ENCODE assay signal across 8 cellular contexts in genomic region chr5:148482697-148483462, GRCh38.
A peak's percentile ranks its signal among the peaks of the same experiment; 100 is the strongest.
DNase-seq lines count a peak whose midpoint lies in the region; ATAC-seq and TF ChIP-seq lines count a peak whose summit lies in the region.

No MANE protein-coding gene starts in this region.

- H2AK5ac ChIP-seq in mesenchymal stem cell (ENCODE audit: low read length, severe bottlenecking): no peak overlapping the region

- no peak overlapping the region for H3K4me3 Mint-ChIP-seq in activated CD4-positive, alpha-beta T cell treated with anti-CD3 and anti-CD28 coated beads for 36 hours

- no peak overlapping the region for H3K27ac Mint-ChIP-seq in activated CD4-positive, alpha-beta T cell treated with anti-CD3 and anti-CD28 coated beads for 36 hours

- no peaks in the 10 kb centered on the region for H3K36me3 ChIP-seq in GM23248 (ENCODE audit: low read depth)
- no peaks in the 10 kb centered on the region for H3K36me3 ChIP-seq in mesenchymal stem cell (ENCODE audit: control insufficient read depth in 1 of 2, insufficient read depth in 2 of 2, low read depth in 1 of 2, low read length in 2 of 2)

- H3K4me1 ChIP-seq in GM23248 (ENCODE audit: insufficient read depth): no peaks in the 10 kb centered on the region
- no peaks in the 10 kb centered on the region for H3K4me1 ChIP-seq in mesenchymal stem cell (ENCODE audit: control insufficient read depth, insufficient read depth, low read depth, low read length)

- ATAC-seq in activated CD4-positive, alpha-beta T cell treated with anti-CD3 and anti-CD28 coated beads for 36 hours: peak; percentile 88
- ATAC-seq in GM18873 (IDR thresholded peaks at IDR 0.05; ENCODE audit: low FRiP score, unreplicated experiment): no peak

- no peaks in the 10 kb centered on the region for H3K79me2 ChIP-seq in GM23248 (ENCODE audit: insufficient read depth)

- intact Hi-C loops in activated CD4-positive, alpha-beta T cell treated with anti-CD3 and anti-CD28 coated beads for 36 hours (cut with DNase I, micrococcal nuclease): loop anchor here (1.0 to 10.0 kb wide), 7 partner anchors 38 to 528 kb away; no protein-coding TSS in a partner anchor
- intact Hi-C loops in dorsolateral prefrontal cortex (cut with DNase I): loop anchor here in 1 of 2 donors (5.0 kb wide), 1 partner anchor 36 kb away; no protein-coding TSS in a partner anchor

- H3K9ac ChIP-seq in GM23248 (no peak overlapping the region), mesenchymal stem cell (ENCODE audit: low read length) (peak overlapping the region; percentile 28)

- H3K14ac ChIP-seq in mesenchymal stem cell (ENCODE audit: low read length in 2 of 2): no peak overlapping the region

- CTCF ChIA-PET in activated CD4-positive, alpha-beta T cell treated with anti-CD3 and anti-CD28 coated beads for 36 hours (lab: Charles Lee): interaction anchor here (0.6 to 3.9 kb wide), 22 partner anchors 9 to 485 kb away, joined by 3 to 19 read pairs (median 3); no protein-coding TSS in a partner anchor

- H2BK15ac ChIP-seq in mesenchymal stem cell (ENCODE audit: low read depth, poor library complexity, severe bottlenecking): no peak overlapping the region

- H4K91ac ChIP-seq in mesenchymal stem cell (ENCODE audit: low read length): no peak overlapping the region

- H3K9me3 Mint-ChIP-seq in activated CD4-positive, alpha-beta T cell treated with anti-CD3 and anti-CD28 coated beads for 36 hours (ENCODE audit: low read depth): no peaks in the 10 kb centered on the region

- DNase-seq in GDM1 (lab: John Stamatoyannopoulos, UW) (peak; percentile 23), GM23248 (peak; percentile 72), M059J (ENCODE audit: low read depth) (peak; percentile 20), dorsolateral prefrontal cortex (peak in 2 of 10 donors; percentile 48 to 52), mesenchymal stem cell (peak; percentile 36)
- DNase-seq in activated CD4-positive, alpha-beta T cell treated with anti-CD3 and anti-CD28 coated beads for 36 hours: peak; percentile 85
- DNase-seq in stimulated activated CD8-positive, alpha-beta memory T cell treated with anti-CD3 and anti-CD28 coated beads, Interleukin-7, amount 100 ng/mL, for 48 hours (ENCODE audit: extremely low read depth in 1 of 2, low read depth in 1 of 2): peak; percentile 35 to 36

- WGBS in GM23248 (ENCODE audit: low coverage in 1 of 2, low lambda C conversion rate in 2 of 2, missing lambda C conversion rate in 2 of 2), 2 experiments: 14 to 19% methylated on average over 21 to 22 of the region's 22 CpGs
- WGBS in mesenchymal stem cell: 58% methylated on average over 21 of the region's 22 CpGs

- in situ Hi-C loops in GM23248 (cut with MboI): no loop called here

- H2BK12ac ChIP-seq in mesenchymal stem cell (ENCODE audit: low read length in 2 of 2): no peak overlapping the region

- H3K18ac ChIP-seq in mesenchymal stem cell (ENCODE audit: low read depth in 1 of 2, low read length in 2 of 2): no peak overlapping the region

- H3K9me3 ChIP-seq in GM23248 (ENCODE audit: low read depth) (no peaks in the 10 kb centered on the region), mesenchymal stem cell (ENCODE audit: control insufficient read depth, low read length) (no peaks in the 10 kb centered on the region)

- peak in 55 of 56 donors; percentile 27 to 68 (median 54) for TF ChIP-seq CTCF in dorsolateral prefrontal cortex (IDR thresholded peaks at IDR 0.05 in 54 of 56, conservative IDR thresholded peaks at IDR 0.05 in 2 of 56; ENCODE audit: low read depth in 1 of 56, partially characterized antibody in 56 of 56)

- H4K8ac ChIP-seq in mesenchymal stem cell (ENCODE audit: low read length): no peak overlapping the region

- no peaks in the 10 kb centered on the region for H3F3A ChIP-seq in GM23248 (ENCODE audit: insufficient read depth)

- H2AFZ ChIP-seq in GM23248 (peak overlapping the region; percentile 84), mesenchymal stem cell (ENCODE audit: low read depth, low read length) (no peak overlapping the region)

- H3K4me3 ChIP-seq in GM23248: no peak overlapping the region
- H3K4me3 ChIP-seq in dorsolateral prefrontal cortex: peak overlapping the region in 1 of 59 donors; percentile 33
- no peak overlapping the region for H3K4me3 ChIP-seq in mesenchymal stem cell (ENCODE audit: insufficient read depth in 1 of 2, low read depth in 1 of 2, low read length in 2 of 2)

- H3K4me2 ChIP-seq in GM23248 (ENCODE audit: unreplicated experiment) (peak overlapping the region; percentile 53), mesenchymal stem cell (ENCODE audit: low read length, poor library complexity, severe bottlenecking) (no peak overlapping the region)

- H3K27me3 Mint-ChIP-seq in activated CD4-positive, alpha-beta T cell treated with anti-CD3 and anti-CD28 coated beads for 36 hours: peaks cover 33% of the 10 kb centered on the region

- H3K27ac ChIP-seq in GM23248: no peak overlapping the region
- H3K27ac ChIP-seq in dorsolateral prefrontal cortex: no peak overlapping the region
- no peak overlapping the region for H3K27ac ChIP-seq in mesenchymal stem cell (ENCODE audit: low read length, poor library complexity, severe bottlenecking)

- H3K9me2 ChIP-seq in GM23248 (ENCODE audit: insufficient read depth): no peaks in the 10 kb centered on the region

- no peak overlapping the region for H3K4ac ChIP-seq in mesenchymal stem cell (ENCODE audit: low read depth in 1 of 2, low read length in 2 of 2)

- H3K36me3 Mint-ChIP-seq in activated CD4-positive, alpha-beta T cell treated with anti-CD3 and anti-CD28 coated beads for 36 hours (ENCODE audit: low read depth): no peaks in the 10 kb centered on the region

- POLR2A ChIA-PET in activated CD4-positive, alpha-beta T cell treated with anti-CD3 and anti-CD28 coated beads for 36 hours (lab: Charles Lee): no interaction called here

- peaks cover 5% of the 10 kb centered on the region for H3K4me1 Mint-ChIP-seq in activated CD4-positive, alpha-beta T cell treated with anti-CD3 and anti-CD28 coated beads for 36 hours

- H3K79me1 ChIP-seq in mesenchymal stem cell (replicated peaks; ENCODE audit: low read length, poor library complexity, severe bottlenecking): no peaks in the 10 kb centered on the region

- H3K27me3 ChIP-seq in GM23248 (replicated peaks; ENCODE audit: insufficient read depth) (peaks cover 26% of the 10 kb centered on the region), dorsolateral prefrontal cortex (no peaks in the 10 kb centered on the region), mesenchymal stem cell (ENCODE audit: control insufficient read depth in 1 of 2, insufficient read depth in 1 of 2, low read length in 2 of 2) (peaks cover 12 to 27% of the 10 kb centered on the region in 2 experiments)

- H2BK120ac ChIP-seq in mesenchymal stem cell (ENCODE audit: low read depth, low read length): no peak overlapping the region

- H4K20me1 ChIP-seq in GM23248 (ENCODE audit: insufficient read depth): no peaks in the 10 kb centered on the region

- H2BK5ac ChIP-seq in mesenchymal stem cell (ENCODE audit: low read depth, low read length, poor library complexity, severe bottlenecking): no peak overlapping the region

- no peak overlapping the region for H3K23ac ChIP-seq in mesenchymal stem cell (ENCODE audit: low read length in 2 of 2)
